ENCODE assay signal across 8 cellular contexts in genomic region chr4:82891728-82892466, GRCh38. TPM values are rescaled to one million over a fixed set of nuclear protein-coding genes. Genes with fewer than 3 reads are reported as not detected.
DNase-seq lines count a peak whose midpoint lies in the region; ATAC-seq, FAIRE-seq and TF ChIP-seq lines count a peak whose summit lies in the region.

No MANE protein-coding gene starts in this region.

- H3K79me2 ChIP-seq in GM23248 (ENCODE audit: insufficient read depth) = peaks cover 92% of the 10 kb centered on the region

- no peak for TF ChIP-seq CTCF in WERI-Rb-1 (IDR thresholded peaks at IDR 0.05; ENCODE audit: low read depth, low read length)
- TF ChIP-seq CTCF in left ventricle myocardium inferior (IDR thresholded peaks at IDR 0.05; ENCODE audit: borderline replicate concordance) = no peak

- ATAC-seq in GM21825 (IDR thresholded peaks at IDR 0.05; ENCODE audit: unreplicated experiment) = no peak

- DNase-seq in GM23248 (peak; percentile 54), WERI-Rb-1 (no peak), left ventricle myocardium inferior (no peak), small intestine (peak; percentile 23), RCC 7860 (ENCODE audit: low spot score) (no peak), SHP77 (lab: John Stamatoyannopoulos, UW) (no peak)

- peaks cover 31% of the 10 kb centered on the region for H3F3A ChIP-seq in GM23248 (ENCODE audit: insufficient read depth)

- peak overlapping the region; percentile 88 for H3K4me2 ChIP-seq in BLaER1
- H3K4me2 ChIP-seq in GM23248 (ENCODE audit: unreplicated experiment) = peak overlapping the region; percentile 85

- peak overlapping the region; percentile 84 for H3K4me3 ChIP-seq in BLaER1
- H3K4me3 ChIP-seq in GM23248 = peak overlapping the region; percentile 95
- peak overlapping the region; percentile 100 for H3K4me3 ChIP-seq in WERI-Rb-1 (ENCODE audit: low read depth, low read length)
- peak overlapping the region; percentile 89 for H3K4me3 ChIP-seq in left ventricle myocardium inferior
- H3K4me3 ChIP-seq in small intestine (ENCODE audit: low read depth in 1 of 2, low read length in 2 of 2) = peak overlapping the region in 1 of 2 donors; percentile 75

- no peaks in the 10 kb centered on the region for H3K9me2 ChIP-seq in GM23248 (ENCODE audit: insufficient read depth)

- H3K9ac ChIP-seq in BLaER1 = peak overlapping the region; percentile 95
- H3K9ac ChIP-seq in GM23248 = peak overlapping the region; percentile 100

- no peaks in the 10 kb centered on the region for H3K27me3 ChIP-seq in BLaER1
- no peaks in the 10 kb centered on the region for H3K27me3 ChIP-seq in GM23248 (replicated peaks; ENCODE audit: insufficient read depth)
- no peaks in the 10 kb centered on the region for H3K27me3 ChIP-seq in WERI-Rb-1 (ENCODE audit: insufficient read depth, low read depth, severe bottlenecking)
- H3K27me3 ChIP-seq in left ventricle myocardium inferior (ENCODE audit: low read depth) = no peaks in the 10 kb centered on the region
- no peaks in the 10 kb centered on the region for H3K27me3 ChIP-seq in small intestine (ENCODE audit: control insufficient read depth in 2 of 2, insufficient read depth in 2 of 2, low read length in 2 of 2)

- in situ Hi-C loops in GM23248 (cut with MboI) = no loop called here

- peaks cover 51% of the 10 kb centered on the region for H4K20me1 ChIP-seq in BLaER1
- peaks cover 4% of the 10 kb centered on the region; the same call in 1 of the 2 replicates for H4K20me1 ChIP-seq in GM23248 (ENCODE audit: insufficient read depth)

- 18 to 24% methylated on average over 7 of the region's 7 CpGs for WGBS in GM23248 (ENCODE audit: low coverage in 1 of 2, low lambda C conversion rate in 2 of 2, missing lambda C conversion rate in 2 of 2), 2 experiments
- 6 to 25% (median 18%) methylated on average over 7 of the region's 7 CpGs for WGBS in small intestine, 3 donors

- H3K9me3 ChIP-seq in BLaER1 (no peaks in the 10 kb centered on the region), GM23248 (ENCODE audit: low read depth) (no peaks in the 10 kb centered on the region), WERI-Rb-1 (ENCODE audit: severe bottlenecking) (no peaks in the 10 kb centered on the region), left ventricle myocardium inferior (replicated peaks) (no peaks in the 10 kb centered on the region), small intestine (ENCODE audit: control insufficient read depth, low read depth) (no peaks in the 10 kb centered on the region)

- FAIRE-seq in small intestine (lab: Jason Lieb, UNC) = no peak
- FAIRE-seq in RCC 7860 (lab: Jason Lieb, UNC) = no peak

- intact Hi-C loops in left ventricle myocardium inferior (cut with micrococcal nuclease) = no loop called here

- H3K4me1 ChIP-seq in BLaER1 = peaks cover 37% of the 10 kb centered on the region
- H3K4me1 ChIP-seq in GM23248 (ENCODE audit: insufficient read depth) = peaks cover 18% of the 10 kb centered on the region
- H3K4me1 ChIP-seq in left ventricle myocardium inferior = peaks cover 51% of the 10 kb centered on the region
- H3K4me1 ChIP-seq in small intestine (ENCODE audit: control insufficient read depth in 2 of 2, insufficient read depth in 1 of 2, low read depth in 1 of 2, low read length in 1 of 2) = peaks cover 5 to 8% of the 10 kb centered on the region in 2 donors

- H3K36me3 ChIP-seq in BLaER1 (peaks cover 36% of the 10 kb centered on the region), GM23248 (ENCODE audit: low read depth) (peaks cover 21% of the 10 kb centered on the region), WERI-Rb-1 (peaks cover 42% of the 10 kb centered on the region), left ventricle myocardium inferior (peaks cover 31% of the 10 kb centered on the region), small intestine (ENCODE audit: control insufficient read depth in 2 of 2, insufficient read depth in 2 of 2, low read length in 2 of 2) (peaks cover 5 to 6% of the 10 kb centered on the region in 2 donors)

- H2AFZ ChIP-seq in GM23248 = peak overlapping the region; percentile 66

- H3K27ac ChIP-seq in BLaER1 (peak overlapping the region; percentile 94), GM23248 (peak overlapping the region; percentile 99), WERI-Rb-1 (peak overlapping the region; percentile 89), left ventricle myocardium inferior (replicated peaks) (peak overlapping the region; percentile 98), small intestine (ENCODE audit: low read depth in 1 of 2, low read length in 1 of 2) (peak overlapping the region; percentile 99)

RNA-seq across cellular contexts. Expression of gene SEC31A, which starts 0.9 kb away (rescaled TPM):
- 308 and 357 TPM in 2 replicates for total RNA-seq in GM23248 (2014; rRNA removed; shearing (Covaris generic))
- 314 and 315 TPM in 2 replicates for polyA plus RNA-seq in GM23248 (2016; fragmentation: Nextera tagmentation; extraction: Ambion mirVana)
- total RNA-seq in left ventricle myocardium inferior = 115 TPM
- 100 to 1,000 TPM in 2 of 3 donors, 10 to 100 TPM in 1; 95.3 to 204 (median 124) TPM for polyA plus RNA-seq in small intestine

RNA-seq across cellular contexts. Expression of gene THAP9, which starts 8.6 kb away (rescaled TPM):
- total RNA-seq in GM23248 (2014; rRNA removed; shearing (Covaris generic)) = 1.6 and 3.9 TPM in 2 replicates
- polyA plus RNA-seq in GM23248 (2016; fragmentation: Nextera tagmentation; extraction: Ambion mirVana) (1.3 and 2.0 TPM in 2 replicates), small intestine (1 to 10 TPM in 2 of 3 donors, under 1 TPM in 1; 0.54 to 2.9 (median 2.1) TPM)
- 5.6 TPM for total RNA-seq in left ventricle myocardium inferior

Comparison
In these comparisons a context has a peak if more than half of its experiments do, and no peak if none do; other contexts are left out.
1. DNase-seq: peak in GM23248 (single experiment) and small intestine (single experiment); none in WERI-Rb-1 (single experiment), left ventricle myocardium inferior (single experiment), RCC 7860 (single experiment) and SHP77 (0 of 2).
2. Peak in every context shown above with its lines, with median percentiles within 50 percentile points of each other: H3K27ac ChIP-seq.